Comparison of ENCODE assay signal across 35 cellular contexts in genomic region chr1:245160976-245161375, GRCh38. TPM values are rescaled to one million over a fixed set of nuclear protein-coding genes. Genes with fewer than 3 reads are reported as not detected.
"Had no signal": no experiment of that assay in that cellular context is flagged by ENCODE, and none has a peak within 500 bp of the region (broad histone marks: within the 10 kb centered on the region; RNA-seq: fewer than 3 reads in every experiment).

No MANE protein-coding gene starts in this region.

- H3K4me3 ChIP-seq: adrenal gland, ascending aorta, breast epithelium, coronary artery, dorsolateral prefrontal cortex, gastrocnemius medialis had no signal

- DNase-seq: activated CD4-positive, alpha-beta memory T cell treated with anti-CD3 and anti-CD28 coated beads for 36 hours; activated CD4-positive, alpha-beta T cell treated with anti-CD3 and anti-CD28 coated beads for 36 hours; activated CD4-positive, alpha-beta T cell treated with anti-CD3 and anti-CD28 coated beads, Interleukin-2, amount 10 ng/mL, durations not matched to agents 24 days and 14 days; activated CD4-positive, CD25-positive, alpha-beta regulatory T cell; activated CD4-positive, CD25-positive, alpha-beta regulatory T cell treated with anti-CD3 and anti-CD28 coated beads, Interleukin-2, amount 50 U/mL, for 72 hours; activated CD8-positive, alpha-beta memory T cell treated with anti-CD3 and anti-CD28 coated beads, Interleukin-2, amount 10 ng/mL, durations not matched to agents 7 days and 5 days; activated CD8-positive, alpha-beta memory T cell treated with anti-CD3 and anti-CD28 coated beads, Interleukin-2, amount 50 U/mL, for 4 hours; activated CD8-positive, alpha-beta T cell treated with anti-CD3 and anti-CD28 coated beads, Interleukin-2, amount 10 ng/mL, durations not matched to agents 7 days and 5 days; activated effector memory CD4-positive, alpha-beta T cell treated with anti-CD3 and anti-CD28 coated beads, Interleukin-2, amount 50 U/mL, for 16 hours; activated naive CD4-positive, alpha-beta T cell treated with anti-CD3 and anti-CD28 coated beads for 36 hours; activated naive CD8-positive, alpha-beta T cell treated with anti-CD3 and anti-CD28 coated beads for 36 hours; activated naive CD8-positive, alpha-beta T cell treated with anti-CD3 and anti-CD28 coated beads, Interleukin-2, amount 50 U/mL, for 24 hours; activated T-cell treated with anti-CD3 and anti-CD28 coated beads, Interleukin-2, amount 50 U/mL, for 1 hour; activated T-cell treated with anti-CD3 and anti-CD28 coated beads, Interleukin-2, amount 50 U/mL, for 48 hours; effector memory CD4-positive, alpha-beta T cell; endodermal cell; foreskin keratinocyte; gastrocnemius medialis; glutamatergic neuron; T-helper 1 cell; T-helper 17 cell; T1000 had no signal

- H3K27ac ChIP-seq: adrenal gland, ascending aorta, breast epithelium, coronary artery, foreskin keratinocyte, gastrocnemius medialis had no signal

- ATAC-seq: activated CD4-positive, alpha-beta T cell treated with anti-CD3 and anti-CD28 coated beads for 36 hours; activated CD8-positive, alpha-beta memory T cell treated with anti-CD3 and anti-CD28 coated beads, Interleukin-2, amount 10 ng/mL, durations not matched to agents 7 days and 5 days; activated CD8-positive, alpha-beta T cell treated with anti-CD3 and anti-CD28 coated beads, Interleukin-2, amount 10 ng/mL, durations not matched to agents 7 days and 5 days; activated naive CD8-positive, alpha-beta T cell treated with anti-CD3 and anti-CD28 coated beads, Interleukin-2, amount 50 U/mL, for 24 hours; esophagus mucosa; foreskin keratinocyte; gastrocnemius medialis; T-helper 17 cell had no signal

- H3K9me3 Mint-ChIP-seq: activated T-helper 1 cell treated with anti-CD3 and anti-CD28 coated beads, Interleukin-12 subunit alpha, Interleukin-12 subunit beta, Interleukin-2, Interleukin-4 antibody, amounts not matched to agents 30 ng/mL and 10 ng/mL and 1 ng/mL, durations not matched to agents 14 hours and 24 hours and 36 hours; activated T-helper 2 cell treated with anti-CD3 and anti-CD28 coated beads, Interferon-gamma antibody, Interleukin-2, Interleukin-4, amounts not matched to agents 10 μg/mL and 5 μg/mL and 100 μg/mL, durations not matched to agents 14 hours and 24 hours and 36 hours; dendritic cell treated with granulocyte-macrophage colony-stimulating factor and Interleukin-4, amounts not matched to agents 40 ng/mL and 50 ng/mL, for 4 days; endodermal cell; T-helper 2 cell treated with Interferon-gamma antibody and Interleukin-4, amounts not matched to agents 5 μg/mL and 100 μg/mL, for 36 hours had no signal

- H3K27ac Mint-ChIP-seq: activated CD4-positive, alpha-beta memory T cell treated with anti-CD3 and anti-CD28 coated beads for 36 hours; activated CD4-positive, alpha-beta T cell treated with anti-CD3 and anti-CD28 coated beads for 36 hours; activated CD4-positive, alpha-beta T cell treated with anti-CD3 and anti-CD28 coated beads, Interleukin-2, amount 10 ng/mL, durations not matched to agents 24 days and 14 days; activated CD8-positive, alpha-beta memory T cell treated with anti-CD3 and anti-CD28 coated beads, Interleukin-2, amount 10 ng/mL, durations not matched to agents 7 days and 5 days; activated CD8-positive, alpha-beta T cell treated with anti-CD3 and anti-CD28 coated beads, Interleukin-2, amount 10 ng/mL, durations not matched to agents 7 days and 5 days; activated naive CD4-positive, alpha-beta T cell treated with anti-CD3 and anti-CD28 coated beads for 36 hours; activated naive CD4-positive, alpha-beta T cell treated with anti-CD3 and anti-CD28 coated beads, Interleukin-2, amount 50 U/mL, for 24 hours; activated naive CD8-positive, alpha-beta T cell treated with anti-CD3 and anti-CD28 coated beads for 36 hours; activated naive CD8-positive, alpha-beta T cell treated with anti-CD3 and anti-CD28 coated beads, Interleukin-2, amount 50 U/mL, for 24 hours; activated T-helper 1 cell treated with anti-CD3 and anti-CD28 coated beads, Interleukin-12 subunit alpha, Interleukin-12 subunit beta, Interleukin-2, Interleukin-4 antibody, amounts not matched to agents 30 ng/mL and 10 ng/mL and 1 ng/mL, durations not matched to agents 14 hours and 24 hours and 36 hours; activated T-helper 2 cell treated with anti-CD3 and anti-CD28 coated beads, Interferon-gamma antibody, Interleukin-2, Interleukin-4, amounts not matched to agents 10 μg/mL and 5 μg/mL and 100 μg/mL, durations not matched to agents 14 hours and 24 hours and 36 hours; brain; dendritic cell treated with granulocyte-macrophage colony-stimulating factor and Interleukin-4, amounts not matched to agents 40 ng/mL and 50 ng/mL, for 4 days; endodermal cell; T-helper 17 cell; T-helper 2 cell treated with Interferon-gamma antibody and Interleukin-4, amounts not matched to agents 5 μg/mL and 100 μg/mL, for 36 hours had no signal

- H3K36me3 ChIP-seq: adrenal gland, ascending aorta, breast epithelium, gastrocnemius medialis had no signal

- H3K9me3 ChIP-seq: adrenal gland, ascending aorta, breast epithelium, gastrocnemius medialis had no signal

- H3K4me3 Mint-ChIP-seq: activated CD4-positive, alpha-beta memory T cell treated with anti-CD3 and anti-CD28 coated beads for 36 hours; activated CD4-positive, alpha-beta T cell treated with anti-CD3 and anti-CD28 coated beads for 36 hours; activated CD4-positive, alpha-beta T cell treated with anti-CD3 and anti-CD28 coated beads, Interleukin-2, amount 10 ng/mL, durations not matched to agents 24 days and 14 days; activated CD8-positive, alpha-beta memory T cell treated with anti-CD3 and anti-CD28 coated beads, Interleukin-2, amount 10 ng/mL, durations not matched to agents 7 days and 5 days; activated CD8-positive, alpha-beta T cell treated with anti-CD3 and anti-CD28 coated beads, Interleukin-2, amount 10 ng/mL, durations not matched to agents 7 days and 5 days; activated naive CD4-positive, alpha-beta T cell treated with anti-CD3 and anti-CD28 coated beads for 36 hours; activated naive CD4-positive, alpha-beta T cell treated with anti-CD3 and anti-CD28 coated beads, Interleukin-2, amount 50 U/mL, for 24 hours; activated naive CD8-positive, alpha-beta T cell treated with anti-CD3 and anti-CD28 coated beads for 36 hours; activated naive CD8-positive, alpha-beta T cell treated with anti-CD3 and anti-CD28 coated beads, Interleukin-2, amount 50 U/mL, for 24 hours; activated T-helper 1 cell treated with anti-CD3 and anti-CD28 coated beads, Interleukin-12 subunit alpha, Interleukin-12 subunit beta, Interleukin-2, Interleukin-4 antibody, amounts not matched to agents 30 ng/mL and 10 ng/mL and 1 ng/mL, durations not matched to agents 14 hours and 24 hours and 36 hours; central memory CD8-positive, alpha-beta T cell; dendritic cell treated with granulocyte-macrophage colony-stimulating factor and Interleukin-4, amounts not matched to agents 40 ng/mL and 50 ng/mL, for 4 days; endodermal cell; T-helper 17 cell; T-helper 2 cell treated with Interferon-gamma antibody and Interleukin-4, amounts not matched to agents 5 μg/mL and 100 μg/mL, for 36 hours had no signal

- H3K36me3 Mint-ChIP-seq: activated CD4-positive, alpha-beta memory T cell treated with anti-CD3 and anti-CD28 coated beads for 36 hours; activated CD8-positive, alpha-beta memory T cell treated with anti-CD3 and anti-CD28 coated beads, Interleukin-2, amount 10 ng/mL, durations not matched to agents 7 days and 5 days; activated naive CD8-positive, alpha-beta T cell treated with anti-CD3 and anti-CD28 coated beads for 36 hours had no signal

- H3K4me1 ChIP-seq: breast epithelium, foreskin keratinocyte had no signal

- H3K27me3 ChIP-seq: ascending aorta, breast epithelium, foreskin keratinocyte had no signal

RNA-seq across cellular contexts. Expression of gene KIF26B, which starts 6.2 kb away (rescaled TPM):
- total RNA-seq: activated CD4-positive, alpha-beta memory T cell treated with anti-CD3 and anti-CD28 coated beads for 36 hours; ascending aorta; T-helper 17 cell had no signal
